ENCODE assay signal across 23 cellular contexts in the genomic region with DNA sequence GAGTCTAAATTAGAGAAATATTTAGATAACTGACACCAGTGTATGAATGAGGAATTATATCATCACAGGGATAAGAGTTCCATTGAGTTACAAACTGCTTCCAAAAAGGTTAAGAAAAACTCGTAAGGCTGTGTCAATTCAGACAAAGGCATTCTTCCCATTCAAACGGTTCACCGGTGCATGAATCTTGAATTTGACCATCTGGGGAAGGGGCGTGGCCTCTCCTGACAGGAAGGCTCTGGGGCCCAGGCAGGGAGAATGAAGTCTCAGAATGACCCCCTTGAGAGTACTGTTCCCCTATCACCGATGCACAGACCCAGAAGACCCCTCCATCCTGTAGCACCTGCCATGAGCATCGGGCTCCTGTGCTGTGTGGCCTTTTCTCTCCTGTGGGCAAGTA.
DNase-seq lines count a peak whose midpoint lies in the region; ATAC-seq and TF ChIP-seq lines count a peak whose summit lies in the region.
"Had no signal": no experiment of that assay in that cellular context is flagged by ENCODE, and none has a peak within 500 bp of the region (broad histone marks: within the 10 kb centered on the region; RNA-seq: fewer than 3 reads in every experiment).

No MANE protein-coding gene starts in this region.

- ATAC-seq in CD4-positive, CD25-positive, alpha-beta regulatory T cell (ENCODE audit: low read depth in 2 of 2) = no peak
- no peak for ATAC-seq in GM18873 (IDR thresholded peaks at IDR 0.05; ENCODE audit: low FRiP score, unreplicated experiment)

- no peak for DNase-seq in CD4-positive, CD25-positive, alpha-beta regulatory T cell
- DNase-seq in CD8-positive, alpha-beta memory T cell = no peak
- peak; percentile 90 for DNase-seq in WERI-Rb-1
- DNase-seq in left kidney (ENCODE audit: low read depth, low spot score) = peak; percentile 82
- no peak for DNase-seq in NCI-H128 (lab: John Stamatoyannopoulos, UW; ENCODE audit: unreplicated experiment)
- no peak for DNase-seq in RWPE1 (ENCODE audit: low spot score)
- DNase-seq: activated B cell treated with CpG ODN at 0.5 μM for 24 hours; adrenal gland; BE2C; DMS53; esophagus squamous epithelium; KBM-7; NCI-H1092; NK-92 treated with Interleukin-12 subunit alpha and Interleukin-12 subunit beta, amount 100 ng/mL, for 24 hours; RPMI8226; small intestine; stimulated activated CD4-positive, alpha-beta T cell treated with anti-CD3 and anti-CD28 coated beads, Interleukin-4, amount 100 ng/mL, for 4 hours; stimulated activated CD8-positive, alpha-beta memory T cell treated with anti-CD3 and anti-CD28 coated beads, Interleukin-4, amount 100 ng/mL, for 48 hours; SW 1271 had no signal

- H3K4me3 Mint-ChIP-seq in CD4-positive, CD25-positive, alpha-beta regulatory T cell = peak overlapping the region in 3 of 4 donors; percentile 62 to 67 (median 67)
- peak overlapping the region in 6 of 7 donors; percentile 34 to 84 (median 70) for H3K4me3 Mint-ChIP-seq in CD8-positive, alpha-beta memory T cell
- H3K4me3 Mint-ChIP-seq: activated B cell treated with CpG ODN at 0.5 μM for 24 hours had no signal

- POLR2A ChIA-PET in CD8-positive, alpha-beta memory T cell (lab: Charles Lee) = interaction anchor here (1.0 kb wide), 1 partner anchor 459 kb away, joined by 3 read pairs; no protein-coding TSS in a partner anchor
- POLR2A ChIA-PET in RWPE1 (lab: Yijun Ruan, JAX; ENCODE audit: low non-redundant PET) = no interaction called here

- no peaks in the 10 kb centered on the region for H3K4me1 ChIP-seq in CD4-positive, CD25-positive, alpha-beta regulatory T cell (ENCODE audit: control insufficient read depth, insufficient read depth, low read length, poor library complexity, severe bottlenecking)
- H3K4me1 ChIP-seq in CD8-positive, alpha-beta memory T cell (ENCODE audit: insufficient read depth, low read length) = peaks cover 6% of the 10 kb centered on the region
- H3K4me1 ChIP-seq: adrenal gland, BE2C, esophagus squamous epithelium, HAP-1 had no signal

- H3K27me3 Mint-ChIP-seq in CD4-positive, CD25-positive, alpha-beta regulatory T cell = peaks cover 7% of the 10 kb centered on the region
- peaks cover 15 to 25% of the 10 kb centered on the region in 2 donors for H3K27me3 Mint-ChIP-seq in CD8-positive, alpha-beta memory T cell
- H3K27me3 Mint-ChIP-seq: progenitor cell of endocrine pancreas had no signal

- H3K36me3 Mint-ChIP-seq in CD4-positive, CD25-positive, alpha-beta regulatory T cell = no peaks in the 10 kb centered on the region
- H3K36me3 Mint-ChIP-seq in CD8-positive, alpha-beta memory T cell = peaks cover 0 to 2% (median 0%) of the 10 kb centered on the region in 3 donors

- no peaks in the 10 kb centered on the region for H3K36me3 ChIP-seq in CD4-positive, CD25-positive, alpha-beta regulatory T cell (ENCODE audit: control insufficient read depth, insufficient read depth, low read length)
- no peaks in the 10 kb centered on the region for H3K36me3 ChIP-seq in CD8-positive, alpha-beta memory T cell (ENCODE audit: insufficient read depth, low read length)
- H3K36me3 ChIP-seq in WERI-Rb-1 = no peaks in the 10 kb centered on the region
- H3K36me3 ChIP-seq: adrenal gland, BE2C, esophagus squamous epithelium, HAP-1 had no signal

- peaks cover 0 to 2% (median 0%) of the 10 kb centered on the region in 7 donors for H3K9me3 Mint-ChIP-seq in CD4-positive, CD25-positive, alpha-beta regulatory T cell
- H3K9me3 Mint-ChIP-seq in CD8-positive, alpha-beta memory T cell = no peaks in the 10 kb centered on the region
- H3K9me3 Mint-ChIP-seq: activated B cell treated with CpG ODN at 0.5 μM for 24 hours had no signal

- H3K27ac Mint-ChIP-seq in CD4-positive, CD25-positive, alpha-beta regulatory T cell = peak overlapping the region in 2 of 3 donors; percentile 13 to 61
- H3K27ac Mint-ChIP-seq in CD8-positive, alpha-beta memory T cell = peak overlapping the region in 4 of 8 donors; percentile 57 to 94 (median 75)
- H3K27ac Mint-ChIP-seq: activated B cell treated with CpG ODN at 0.5 μM for 24 hours, progenitor cell of endocrine pancreas had no signal

- H3K27me3 ChIP-seq in CD4-positive, CD25-positive, alpha-beta regulatory T cell (ENCODE audit: control insufficient read depth, insufficient read depth, low read length) = no peaks in the 10 kb centered on the region
- no peaks in the 10 kb centered on the region for H3K27me3 ChIP-seq in CD8-positive, alpha-beta memory T cell (ENCODE audit: insufficient read depth, low read length, poor library complexity, severe bottlenecking)
- H3K27me3 ChIP-seq in WERI-Rb-1 (ENCODE audit: insufficient read depth, low read depth, severe bottlenecking) = no peaks in the 10 kb centered on the region
- H3K27me3 ChIP-seq: adrenal gland, BE2C had no signal

- peak overlapping the region; percentile 41 for H3K4me3 ChIP-seq in CD4-positive, CD25-positive, alpha-beta regulatory T cell (ENCODE audit: low read depth, low read length)
- no peak overlapping the region for H3K4me3 ChIP-seq in CD8-positive, alpha-beta memory T cell (ENCODE audit: low read length)
- H3K4me3 ChIP-seq in WERI-Rb-1 (ENCODE audit: low read depth, low read length) = peak overlapping the region; percentile 41
- H3K4me3 ChIP-seq: adrenal gland, esophagus squamous epithelium, HAP-1, lung had no signal

- no peak for TF ChIP-seq CTCF in WERI-Rb-1 (IDR thresholded peaks at IDR 0.05; ENCODE audit: low read depth, low read length)
- TF ChIP-seq CTCF in RWPE1 (conservative IDR thresholded peaks at IDR 0.05; ENCODE audit: low read depth) = no peak

- no peaks in the 10 kb centered on the region for H3K9me3 ChIP-seq in CD4-positive, CD25-positive, alpha-beta regulatory T cell (ENCODE audit: control insufficient read depth in 2 of 2, low read length in 2 of 2)
- no peaks in the 10 kb centered on the region for H3K9me3 ChIP-seq in CD8-positive, alpha-beta memory T cell (ENCODE audit: low read length)
- H3K9me3 ChIP-seq in WERI-Rb-1 (ENCODE audit: severe bottlenecking) = no peaks in the 10 kb centered on the region
- H3K9me3 ChIP-seq: adrenal gland, BE2C, esophagus squamous epithelium, HAP-1 had no signal

- peak overlapping the region; percentile 47 for H3K27ac ChIP-seq in CD4-positive, CD25-positive, alpha-beta regulatory T cell (ENCODE audit: insufficient read depth, low read length, poor library complexity, severe bottlenecking)
- H3K27ac ChIP-seq in CD8-positive, alpha-beta memory T cell (ENCODE audit: low read depth, low read length) = no peak overlapping the region
- peak overlapping the region; percentile 98 for H3K27ac ChIP-seq in WERI-Rb-1
- H3K27ac ChIP-seq in RWPE1 = no peak overlapping the region
- H3K27ac ChIP-seq: adrenal gland, esophagus squamous epithelium had no signal

- peaks cover 0 to 21% (median 3%) of the 10 kb centered on the region in 4 donors for H3K4me1 Mint-ChIP-seq in CD4-positive, CD25-positive, alpha-beta regulatory T cell
- peaks cover 15 to 19% (median 17%) of the 10 kb centered on the region in 3 donors for H3K4me1 Mint-ChIP-seq in CD8-positive, alpha-beta memory T cell

- CTCF ChIA-PET in CD8-positive, alpha-beta memory T cell (lab: Charles Lee) = no interaction called here
- CTCF ChIA-PET in RWPE1 (lab: Yijun Ruan, JAX) = no interaction called here

Comparison
In these comparisons a context has a peak if more than half of its experiments do, and no peak if none do; other contexts are left out.
1. DNase-seq: peak in WERI-Rb-1 (single experiment) and left kidney (single experiment); none in CD4-positive, CD25-positive, alpha-beta regulatory T cell (0 of 3), CD8-positive, alpha-beta memory T cell (0 of 5), NCI-H128 (single experiment) and RWPE1 (single experiment).
2. H3K27ac ChIP-seq: peak in CD4-positive, CD25-positive, alpha-beta regulatory T cell (single experiment) and WERI-Rb-1 (single experiment); none in CD8-positive, alpha-beta memory T cell (single experiment) and RWPE1 (single experiment).